In the genomic region with DNA sequence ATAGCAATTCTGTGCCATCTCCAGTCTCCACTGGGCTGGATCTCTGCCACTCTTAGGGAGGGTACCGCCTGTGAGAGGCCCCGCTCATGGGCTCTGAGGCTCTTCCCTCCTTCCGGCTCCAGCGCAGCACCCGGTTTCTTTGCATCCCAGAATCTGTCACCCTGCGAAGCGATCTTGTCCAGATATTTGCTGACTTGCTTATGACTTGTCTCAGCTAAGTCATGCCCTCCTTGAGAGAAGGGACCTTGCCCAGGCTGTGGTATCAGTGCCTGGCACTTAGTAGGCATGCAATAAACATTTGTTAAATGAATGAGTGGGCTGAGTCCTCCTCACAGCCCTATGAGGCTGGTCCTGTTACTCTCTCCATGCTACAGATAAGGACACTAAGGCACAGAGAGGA, we compare ENCODE assay signal across 14 cellular contexts. TPM values are rescaled to one million over a fixed set of nuclear protein-coding genes. Genes with fewer than 3 reads are reported as not detected.
DNase-seq lines count a peak whose midpoint lies in the region; ATAC-seq and TF ChIP-seq lines count a peak whose summit lies in the region.
"Had no signal": no experiment of that assay in that cellular context is flagged by ENCODE, and none has a peak within 500 bp of the region (broad histone marks: within the 10 kb centered on the region; RNA-seq: fewer than 3 reads in every experiment).

No MANE protein-coding gene starts in this region.

- TF ChIP-seq RAD21 in HCT116 (IDR thresholded peaks at IDR 0.05; ENCODE audit: low read depth) = no peak

- no peak overlapping the region for H2BK5ac ChIP-seq in neuronal stem cell (ENCODE audit: low read length)

- RAD21 ChIA-PET in HCT116 (lab: Charles Lee; ENCODE audit: low non-redundant PET in 1 of 2, low total read pairs in 2 of 2, uncharacterized antibody in 2 of 2, unreplicated experiment in 2 of 2) = no interaction called here

- H3K4me1 ChIP-seq in HCT116 (ENCODE audit: control insufficient read depth in 1 of 2, insufficient read depth in 2 of 2, low read length in 2 of 2) (peaks cover 35 to 60% of the 10 kb centered on the region in 2 experiments), ascending aorta (peaks cover 9 to 14% of the 10 kb centered on the region in 2 donors), neuronal stem cell (ENCODE audit: control insufficient read depth in 2 of 2, insufficient read depth in 1 of 2, low read depth in 1 of 2, low read length in 2 of 2) (peaks cover 5 to 26% of the 10 kb centered on the region in 2 donors), thoracic aorta (ENCODE audit: control insufficient read depth in 1 of 2, low read depth in 2 of 2) (peaks cover 6 to 29% of the 10 kb centered on the region in 2 donors)

- H3K9me3 ChIP-seq in HCT116 (ENCODE audit: control insufficient read depth in 1 of 2, insufficient read depth in 1 of 2, low read depth in 1 of 2, low read length in 2 of 2) (no peaks in the 10 kb centered on the region), ascending aorta (no peaks in the 10 kb centered on the region), neuronal stem cell (replicated peaks in 1 of 2; ENCODE audit: control insufficient read depth in 2 of 2, insufficient read depth in 1 of 2, low read depth in 1 of 2, low read length in 2 of 2) (no peaks in the 10 kb centered on the region), thoracic aorta (no peaks in the 10 kb centered on the region)
- H3K9me3 ChIP-seq: SJCRH30 had no signal

- no peaks in the 10 kb centered on the region for H3K79me1 ChIP-seq in neuronal stem cell (ENCODE audit: low read depth, low read length)

- no peaks in the 10 kb centered on the region for H3K79me2 ChIP-seq in HCT116 (ENCODE audit: insufficient read depth, low read length)

- H3K18ac ChIP-seq in neuronal stem cell (ENCODE audit: low read length) = peak overlapping the region; percentile 11

- TF ChIP-seq CTCF in HCT116 (IDR thresholded peaks at IDR 0.05 in 2 of 3, conservative IDR thresholded peaks at IDR 0.05 in 1 of 3; ENCODE audit: borderline replicate concordance in 1 of 3, insufficient read depth in 1 of 3, low read depth in 2 of 3, low read length in 2 of 3) = no peak
- no peak for TF ChIP-seq CTCF in ascending aorta (IDR thresholded peaks at IDR 0.05)
- no peak for TF ChIP-seq CTCF in thoracic aorta (IDR thresholded peaks at IDR 0.05)

- H3K9me2 ChIP-seq in HCT116 (ENCODE audit: insufficient read depth) = no peaks in the 10 kb centered on the region

- H3K9ac ChIP-seq in HCT116 (ENCODE audit: low read length) (no peak overlapping the region), neuronal stem cell (ENCODE audit: low read depth, low read length, poor library complexity) (no peak overlapping the region)

- no CpG with 5 or more reads among the region's 7 CpGs for WGBS in neuronal stem cell (ENCODE audit: extremely low coverage in 2 of 2, insufficient read length in 2 of 2, insufficient replicate concordance in 1 of 2), 2 donors

- peak overlapping the region; percentile 21 for H2AK5ac ChIP-seq in neuronal stem cell (ENCODE audit: low read depth, low read length)

- no peaks in the 10 kb centered on the region for H4K20me1 ChIP-seq in HCT116 (ENCODE audit: insufficient read depth)

- no peak for TF ChIP-seq POLR2A in HCT116 (IDR thresholded peaks at IDR 0.05; ENCODE audit: borderline replicate concordance, extremely low read depth, insufficient read depth, insufficient read length)

- no peak overlapping the region for H2BK120ac ChIP-seq in neuronal stem cell (ENCODE audit: low read depth, low read length)

- H2BK15ac ChIP-seq in neuronal stem cell (ENCODE audit: low read length) = peak overlapping the region; percentile 12

- BruUV-seq in HCT116 (replicated peaks; lab: Mats Ljungman, UMichigan) = no TSS peak

- CTCF ChIA-PET in HCT116 (lab: Charles Lee) = no interaction called here

- H3K23ac ChIP-seq in neuronal stem cell (ENCODE audit: low read depth, low read length, poor library complexity) = no peak overlapping the region

- H3K14ac ChIP-seq in neuronal stem cell (ENCODE audit: low read length) = no peak overlapping the region

- peak overlapping the region; percentile 3; the same call in 1 of the 2 replicates for H3K4me2 ChIP-seq in HCT116 (ENCODE audit: low read length)
- H3K4me2 ChIP-seq in neuronal stem cell (ENCODE audit: insufficient read depth, low read length, poor library complexity, severe bottlenecking) = no peak overlapping the region

- no peak overlapping the region for H2BK12ac ChIP-seq in neuronal stem cell (ENCODE audit: low read length)

- H3K36me3 ChIP-seq in HCT116 (ENCODE audit: control insufficient read depth in 1 of 2, insufficient read depth in 2 of 2, low read length in 2 of 2) (no peaks in the 10 kb centered on the region), ascending aorta (no peaks in the 10 kb centered on the region), neuronal stem cell (replicated peaks in 1 of 2; ENCODE audit: control insufficient read depth in 2 of 2, insufficient read depth in 2 of 2, low read length in 2 of 2) (no peaks in the 10 kb centered on the region), thoracic aorta (no peaks in the 10 kb centered on the region)

- no peak overlapping the region for H3K4ac ChIP-seq in neuronal stem cell (ENCODE audit: low read length)

- ATAC-seq in HCT116 = no peak
- no peak for ATAC-seq in thoracic aorta (ENCODE audit: insufficient number of reproducible peaks, low FRiP score, low read depth)

- H3K27me3 ChIP-seq in HCT116 (ENCODE audit: insufficient read depth, low read length) (no peaks in the 10 kb centered on the region), ascending aorta (no peaks in the 10 kb centered on the region), neuronal stem cell (ENCODE audit: control insufficient read depth in 3 of 3, insufficient read depth in 3 of 3, low read depth in 1 of 3, low read length in 3 of 3) (peaks cover 0 to 48% (median 0%) of the 10 kb centered on the region in 3 experiments), thoracic aorta (replicated peaks; ENCODE audit: insufficient read depth) (no peaks in the 10 kb centered on the region)
- H3K27me3 ChIP-seq: SJCRH30 had no signal

- no peak overlapping the region for H4K8ac ChIP-seq in neuronal stem cell (ENCODE audit: low read depth, low read length)

- no peak overlapping the region for H4K91ac ChIP-seq in neuronal stem cell (ENCODE audit: low read depth, low read length, poor library complexity)

- POLR2A ChIA-PET in HCT116 (lab: Charles Lee) = interaction anchor here (0.7 kb wide), 1 partner anchor 14 kb away, joined by 3 read pairs; the partner anchor contains the start of gene KRT80

- intact Hi-C loops in HCT116 (cut with micrococcal nuclease) (no loop called here), ascending aorta (cut with DNase I) (no loop called here)

- H3K27ac ChIP-seq in HCT116 (ENCODE audit: low read depth, low read length) = no peak overlapping the region
- H3K27ac ChIP-seq in ascending aorta = peak overlapping the region; percentile 35 to 54
- no peak overlapping the region for H3K27ac ChIP-seq in neuronal stem cell (replicated peaks; ENCODE audit: low read length)
- peak overlapping the region; percentile 14 to 46 for H3K27ac ChIP-seq in thoracic aorta
- H3K27ac ChIP-seq: SJCRH30 had no signal

- H2AFZ ChIP-seq in HCT116 (ENCODE audit: low read depth, low read length, poor library complexity, severe bottlenecking) (no peak overlapping the region), neuronal stem cell (ENCODE audit: low read length) (no peak overlapping the region)

- DNase-seq in HCT116 (ENCODE audit: low read depth, low spot score) = no peak
- no peak for DNase-seq in ascending aorta (ENCODE audit: low spot score in 2 of 2)
- no peak for DNase-seq in neuronal stem cell (ENCODE audit: low spot score)
- no peak for DNase-seq in thoracic aorta (ENCODE audit: low spot score)
- DNase-seq in effector CD8-positive, alpha-beta T cell (lab: John Stamatoyannopoulos, UW) = no peak
- no peak for DNase-seq in kidney glomerular epithelial cell (lab: John Stamatoyannopoulos, UW)
- DNase-seq in middle frontal gyrus (ENCODE audit: extremely low spot score, low spot score) = no peak
- DNase-seq: CD4-positive, alpha-beta T cell; DMS79 treated with DMSO at 0.1 percent for 48 hours; GOT3; NCI-H1930; SJCRH30 had no signal

- H3K4me3 ChIP-seq in HCT116 (replicated peaks in 1 of 2; ENCODE audit: low read depth in 1 of 2, low read length in 2 of 2) = no peak overlapping the region
- no peak overlapping the region for H3K4me3 ChIP-seq in ascending aorta
- H3K4me3 ChIP-seq in neuronal stem cell (ENCODE audit: low read length in 2 of 2) = no peak overlapping the region
- H3K4me3 ChIP-seq in thoracic aorta = no peak overlapping the region
- H3K4me3 ChIP-seq: SJCRH30 had no signal

TF ChIP-seq in HCT116, 20 proteins besides CTCF, POLR2A, EP300 and RAD21 (continues in another document):
- no peak for TF ChIP-seq SIN3A (IDR thresholded peaks at IDR 0.05; ENCODE audit: low read depth)

RNA-seq across cellular contexts. Expression of gene KRT80, which starts 13.4 kb away (rescaled TPM):
- 8.8 TPM for total RNA-seq in HCT116 (2021; ENCODE audit: unreplicated experiment)
- polyA plus RNA-seq in HCT116 (2012) = 14.4 and 24.3 TPM in 2 replicates
- not detected for total RNA-seq in ascending aorta
- 0.07 TPM for polyA plus RNA-seq in neuronal stem cell (2013, experiment 1 of 2)
- polyA plus RNA-seq in neuronal stem cell (2013, experiment 2 of 2) = 0.07 TPM
- total RNA-seq in thoracic aorta = under 1 TPM; 0.21 to 0.41 TPM
- total RNA-seq: CD4-positive, alpha-beta T cell had no signal
- polyA plus RNA-seq: IgD-negative memory B cell had no signal

RNA-seq across cellular contexts. Expression of gene KRT7, which starts 54.6 kb away (rescaled TPM):
- 72.6 TPM for total RNA-seq in HCT116 (2021; ENCODE audit: unreplicated experiment)
- 96.4 and 207 TPM in 2 replicates for polyA plus RNA-seq in HCT116 (2012)
- total RNA-seq in ascending aorta = 153 TPM
- polyA plus RNA-seq in neuronal stem cell (2013, experiment 1 of 2) = 0.24 TPM
- polyA plus RNA-seq in neuronal stem cell (2013, experiment 2 of 2) = 0.18 TPM
- 100 to 1,000 TPM in 1 of 2 donors, 10 to 100 TPM in 1; 24.1 to 105 TPM for total RNA-seq in thoracic aorta
- total RNA-seq: CD4-positive, alpha-beta T cell; G401 had no signal
- polyA plus RNA-seq: IgD-negative memory B cell had no signal

Comparison
In these comparisons a context has a peak if more than half of its experiments do, and no peak if none do; other contexts are left out.
1. H3K27ac ChIP-seq: peak in ascending aorta (2 of 2) and thoracic aorta (2 of 2); none in HCT116 (single experiment) and neuronal stem cell (single experiment).